1 cellular context compared by ENCODE assay signal in genomic region chr7:2399848-2400587, GRCh38.
TF ChIP-seq lines count a peak whose summit lies in the region.

No MANE protein-coding gene starts in this region.

TF ChIP-seq in HepG2, 621 proteins besides CTCF, POLR2A, EP300 and RAD21 (continued from another document):
- TF ChIP-seq ZNF687 (CRISPR knock-in tag; IDR thresholded peaks at IDR 0.05), result peak; percentile 49
- TF ChIP-seq, protein P1, sequence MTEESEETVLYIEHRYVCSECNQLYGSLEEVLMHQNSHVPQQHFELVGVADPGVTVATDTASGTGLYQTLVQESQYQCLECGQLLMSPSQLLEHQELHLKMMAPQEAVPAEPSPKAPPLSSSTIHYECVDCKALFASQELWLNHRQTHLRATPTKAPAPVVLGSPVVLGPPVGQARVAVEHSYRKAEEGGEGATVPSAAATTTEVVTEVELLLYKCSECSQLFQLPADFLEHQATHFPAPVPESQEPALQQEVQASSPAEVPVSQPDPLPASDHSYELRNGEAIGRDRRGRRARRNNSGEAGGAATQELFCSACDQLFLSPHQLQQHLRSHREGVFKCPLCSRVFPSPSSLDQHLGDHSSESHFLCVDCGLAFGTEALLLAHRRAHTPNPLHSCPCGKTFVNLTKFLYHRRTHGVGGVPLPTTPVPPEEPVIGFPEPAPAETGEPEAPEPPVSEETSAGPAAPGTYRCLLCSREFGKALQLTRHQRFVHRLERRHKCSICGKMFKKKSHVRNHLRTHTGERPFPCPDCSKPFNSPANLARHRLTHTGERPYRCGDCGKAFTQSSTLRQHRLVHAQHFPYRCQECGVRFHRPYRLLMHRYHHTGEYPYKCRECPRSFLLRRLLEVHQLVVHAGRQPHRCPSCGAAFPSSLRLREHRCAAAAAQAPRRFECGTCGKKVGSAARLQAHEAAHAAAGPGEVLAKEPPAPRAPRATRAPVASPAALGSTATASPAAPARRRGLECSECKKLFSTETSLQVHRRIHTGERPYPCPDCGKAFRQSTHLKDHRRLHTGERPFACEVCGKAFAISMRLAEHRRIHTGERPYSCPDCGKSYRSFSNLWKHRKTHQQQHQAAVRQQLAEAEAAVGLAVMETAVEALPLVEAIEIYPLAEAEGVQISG (CRISPR knock-in tag; IDR thresholded peaks at IDR 0.05), result 0 out of 2 replicates have a peak, but pooled peaks have one; percentile 14
- TF ChIP-seq ZMYM3 (CRISPR knock-in tag; IDR thresholded peaks at IDR 0.05), result peak; percentile 49; the same call in 1 of the 2 replicates
- TF ChIP-seq, protein P2, sequence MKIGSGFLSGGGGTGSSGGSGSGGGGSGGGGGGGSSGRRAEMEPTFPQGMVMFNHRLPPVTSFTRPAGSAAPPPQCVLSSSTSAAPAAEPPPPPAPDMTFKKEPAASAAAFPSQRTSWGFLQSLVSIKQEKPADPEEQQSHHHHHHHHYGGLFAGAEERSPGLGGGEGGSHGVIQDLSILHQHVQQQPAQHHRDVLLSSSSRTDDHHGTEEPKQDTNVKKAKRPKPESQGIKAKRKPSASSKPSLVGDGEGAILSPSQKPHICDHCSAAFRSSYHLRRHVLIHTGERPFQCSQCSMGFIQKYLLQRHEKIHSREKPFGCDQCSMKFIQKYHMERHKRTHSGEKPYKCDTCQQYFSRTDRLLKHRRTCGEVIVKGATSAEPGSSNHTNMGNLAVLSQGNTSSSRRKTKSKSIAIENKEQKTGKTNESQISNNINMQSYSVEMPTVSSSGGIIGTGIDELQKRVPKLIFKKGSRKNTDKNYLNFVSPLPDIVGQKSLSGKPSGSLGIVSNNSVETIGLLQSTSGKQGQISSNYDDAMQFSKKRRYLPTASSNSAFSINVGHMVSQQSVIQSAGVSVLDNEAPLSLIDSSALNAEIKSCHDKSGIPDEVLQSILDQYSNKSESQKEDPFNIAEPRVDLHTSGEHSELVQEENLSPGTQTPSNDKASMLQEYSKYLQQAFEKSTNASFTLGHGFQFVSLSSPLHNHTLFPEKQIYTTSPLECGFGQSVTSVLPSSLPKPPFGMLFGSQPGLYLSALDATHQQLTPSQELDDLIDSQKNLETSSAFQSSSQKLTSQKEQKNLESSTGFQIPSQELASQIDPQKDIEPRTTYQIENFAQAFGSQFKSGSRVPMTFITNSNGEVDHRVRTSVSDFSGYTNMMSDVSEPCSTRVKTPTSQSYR (CRISPR knock-in tag; IDR thresholded peaks at IDR 0.05; ENCODE audit: borderline replicate concordance), result 0 out of 2 replicates have a peak, but pooled peaks have one; percentile 51
- TF ChIP-seq, protein P3, sequence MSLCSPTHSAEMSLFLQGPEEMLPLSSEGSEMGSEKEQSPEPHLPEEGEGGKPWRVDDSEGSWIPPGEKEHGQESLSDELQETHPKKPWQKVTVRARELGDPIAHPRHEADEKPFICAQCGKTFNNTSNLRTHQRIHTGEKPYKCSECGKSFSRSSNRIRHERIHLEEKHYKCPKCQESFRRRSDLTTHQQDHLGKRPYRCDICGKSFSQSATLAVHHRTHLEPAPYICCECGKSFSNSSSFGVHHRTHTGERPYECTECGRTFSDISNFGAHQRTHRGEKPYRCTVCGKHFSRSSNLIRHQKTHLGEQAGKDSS (CRISPR knock-in tag; IDR thresholded peaks at IDR 0.05; ENCODE audit: borderline replicate concordance, low read depth), result no peak
- peak; percentile 33; the same call in 1 of the 2 replicates for TF ChIP-seq MEF2D (CRISPR knock-in tag; IDR thresholded peaks at IDR 0.05)
- TF ChIP-seq KAT8 (CRISPR knock-in tag; IDR thresholded peaks at IDR 0.05), result peak; percentile 25; the same call in 1 of the 2 replicates
- TF ChIP-seq, protein P4, sequence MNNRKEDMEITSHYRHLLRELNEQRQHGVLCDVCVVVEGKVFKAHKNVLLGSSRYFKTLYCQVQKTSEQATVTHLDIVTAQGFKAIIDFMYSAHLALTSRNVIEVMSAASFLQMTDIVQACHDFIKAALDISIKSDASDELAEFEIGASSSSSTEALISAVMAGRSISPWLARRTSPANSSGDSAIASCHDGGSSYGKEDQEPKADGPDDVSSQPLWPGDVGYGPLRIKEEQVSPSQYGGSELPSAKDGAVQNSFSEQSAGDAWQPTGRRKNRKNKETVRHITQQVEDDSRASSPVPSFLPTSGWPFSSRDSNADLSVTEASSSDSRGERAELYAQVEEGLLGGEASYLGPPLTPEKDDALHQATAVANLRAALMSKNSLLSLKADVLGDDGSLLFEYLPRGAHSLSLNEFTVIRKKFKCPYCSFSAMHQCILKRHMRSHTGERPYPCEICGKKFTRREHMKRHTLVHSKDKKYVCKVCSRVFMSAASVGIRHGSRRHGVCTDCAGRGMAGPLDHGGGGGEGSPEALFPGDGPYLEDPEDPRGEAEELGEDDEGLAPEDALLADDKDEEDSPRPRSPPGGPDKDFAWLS (CRISPR knock-in tag; IDR thresholded peaks at IDR 0.05; ENCODE audit: borderline replicate concordance), result no peak
- TF ChIP-seq ZFP36L1 (CRISPR knock-in tag; IDR thresholded peaks at IDR 0.05), result no peak
- no peak for TF ChIP-seq MTF2 (CRISPR knock-in tag; IDR thresholded peaks at IDR 0.05; ENCODE audit: borderline replicate concordance)
- no peak for TF ChIP-seq DMAP1 (CRISPR knock-in tag; IDR thresholded peaks at IDR 0.05)
- TF ChIP-seq REL (CRISPR knock-in tag; conservative IDR thresholded peaks at IDR 0.05), result no peak
- TF ChIP-seq ZNF629 (CRISPR knock-in tag; conservative IDR thresholded peaks at IDR 0.05), result peak; percentile 88
- TF ChIP-seq ZNF318 (CRISPR knock-in tag; IDR thresholded peaks at IDR 0.05), result no peak
- TF ChIP-seq SIN3B (IDR thresholded peaks at IDR 0.05; ENCODE audit: low read length), result no peak
- no peak for TF ChIP-seq SP5 (CRISPR knock-in tag; IDR thresholded peaks at IDR 0.05; ENCODE audit: borderline replicate concordance, low read depth)
- no peak for TF ChIP-seq TEAD2 (CRISPR knock-in tag; IDR thresholded peaks at IDR 0.05)
- TF ChIP-seq MXD4 (CRISPR knock-in tag; IDR thresholded peaks at IDR 0.05), result no peak
- TF ChIP-seq, protein P5, sequence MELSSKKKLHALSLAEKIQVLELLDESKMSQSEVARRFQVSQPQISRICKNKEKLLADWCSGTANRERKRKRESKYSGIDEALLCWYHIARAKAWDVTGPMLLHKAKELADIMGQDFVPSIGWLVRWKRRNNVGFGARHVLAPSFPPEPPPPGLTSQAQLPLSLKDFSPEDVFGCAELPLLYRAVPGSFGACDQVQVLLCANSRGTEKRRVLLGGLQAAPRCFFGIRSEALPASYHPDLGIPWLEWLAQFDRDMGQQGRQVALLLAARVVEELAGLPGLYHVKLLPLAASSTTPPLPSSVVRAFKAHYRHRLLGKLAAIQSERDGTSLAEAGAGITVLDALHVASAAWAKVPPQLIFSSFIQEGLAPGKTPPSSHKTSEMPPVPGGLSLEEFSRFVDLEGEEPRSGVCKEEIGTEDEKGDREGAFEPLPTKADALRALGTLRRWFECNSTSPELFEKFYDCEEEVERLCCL (CRISPR knock-in tag; IDR thresholded peaks at IDR 0.05; ENCODE audit: borderline replicate concordance), result no peak
- TF ChIP-seq, protein P6, sequence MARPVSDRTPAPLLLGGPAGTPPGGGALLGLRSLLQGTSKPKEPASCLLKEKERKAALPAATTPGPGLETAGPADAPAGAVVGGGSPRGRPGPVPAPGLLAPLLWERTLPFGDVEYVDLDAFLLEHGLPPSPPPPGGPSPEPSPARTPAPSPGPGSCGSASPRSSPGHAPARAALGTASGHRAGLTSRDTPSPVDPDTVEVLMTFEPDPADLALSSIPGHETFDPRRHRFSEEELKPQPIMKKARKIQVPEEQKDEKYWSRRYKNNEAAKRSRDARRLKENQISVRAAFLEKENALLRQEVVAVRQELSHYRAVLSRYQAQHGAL (CRISPR knock-in tag; IDR thresholded peaks at IDR 0.05; ENCODE audit: not compliant biosample characterization), result no peak
- no peak for TF ChIP-seq ZNF292 (CRISPR knock-in tag; IDR thresholded peaks at IDR 0.05; ENCODE audit: borderline replicate concordance, low read depth)
- TF ChIP-seq DR1 (CRISPR knock-in tag; IDR thresholded peaks at IDR 0.05), result no peak
- TF ChIP-seq ZNF788 (CRISPR knock-in tag; IDR thresholded peaks at IDR 0.05; ENCODE audit: borderline replicate concordance), result no peak
- no peak for TF ChIP-seq ZNF17 (CRISPR knock-in tag; IDR thresholded peaks at IDR 0.05)
- TF ChIP-seq ZFY (CRISPR knock-in tag; IDR thresholded peaks at IDR 0.05), result peak; percentile 40; the same call in 1 of the 2 replicates
- no peak for TF ChIP-seq SOX6 (IDR thresholded peaks at IDR 0.05)
- TF ChIP-seq SOX6 (CRISPR knock-in tag; IDR thresholded peaks at IDR 0.05), result peak; percentile 44; the same call in 1 of the 2 replicates
- TF ChIP-seq, protein P7, sequence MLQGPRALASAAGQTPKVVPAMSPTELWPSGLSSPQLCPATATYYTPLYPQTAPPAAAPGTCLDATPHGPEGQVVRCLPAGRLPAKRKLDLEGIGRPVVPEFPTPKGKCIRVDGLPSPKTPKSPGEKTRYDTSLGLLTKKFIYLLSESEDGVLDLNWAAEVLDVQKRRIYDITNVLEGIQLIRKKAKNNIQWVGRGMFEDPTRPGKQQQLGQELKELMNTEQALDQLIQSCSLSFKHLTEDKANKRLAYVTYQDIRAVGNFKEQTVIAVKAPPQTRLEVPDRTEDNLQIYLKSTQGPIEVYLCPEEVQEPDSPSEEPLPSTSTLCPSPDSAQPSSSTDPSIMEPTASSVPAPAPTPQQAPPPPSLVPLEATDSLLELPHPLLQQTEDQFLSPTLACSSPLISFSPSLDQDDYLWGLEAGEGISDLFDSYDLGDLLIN (CRISPR knock-in tag; IDR thresholded peaks at IDR 0.05; ENCODE audit: borderline replicate concordance), result no peak
- TF ChIP-seq RFXANK (CRISPR knock-in tag; IDR thresholded peaks at IDR 0.05), result no peak
- TF ChIP-seq ZNF253 (CRISPR knock-in tag; IDR thresholded peaks at IDR 0.05; ENCODE audit: borderline replicate concordance), result no peak
- TF ChIP-seq ZNF296 (CRISPR knock-in tag; conservative IDR thresholded peaks at IDR 0.05), result no peak
- peak; percentile 29; the same call in 1 of the 2 replicates for TF ChIP-seq ZFX (CRISPR knock-in tag; IDR thresholded peaks at IDR 0.05; ENCODE audit: low read depth)
